29 cellular contexts compared by ENCODE assay signal in genomic region chr14:20591235-20591634, GRCh38. TPM values are rescaled to one million over a fixed set of nuclear protein-coding genes. Genes with fewer than 3 reads are reported as not detected.
DNase-seq lines count a peak whose midpoint lies in the region; ATAC-seq, FAIRE-seq and TF ChIP-seq lines count a peak whose summit lies in the region.
"Had no signal": no experiment of that assay in that cellular context is flagged by ENCODE, and none has a peak within 500 bp of the region (broad histone marks: within the 10 kb centered on the region; RNA-seq: fewer than 3 reads in every experiment).

Gene RNASE12, minus strand, starts transcription at chr14:20591376. Its CDS starts 653 bp downstream, at chr14:20590723.

- in situ Hi-C loops in HepG2 (cut with HindIII; ENCODE audit: extremely low pct_ligation_motif_present, low pct_unique_long_range_greater_than_20kb) = no loop called here
- in situ Hi-C loops in K562 (cut with MboI) = no loop called here

- ATAC-seq in HepG2 = peak; percentile 48; the same call in 2 of the 3 replicates
- ATAC-seq in right lobe of liver = no peak
- ATAC-seq in K562 = peak; percentile 86
- ATAC-seq in HG02884 (IDR thresholded peaks at IDR 0.05; ENCODE audit: unreplicated experiment) = no peak
- ATAC-seq in HG02885 (IDR thresholded peaks at IDR 0.05; ENCODE audit: poor library complexity, unreplicated experiment) = no peak
- no peak for ATAC-seq in lower lobe of right lung
- ATAC-seq: Right ventricle myocardium inferior had no signal

- TF ChIP-seq CTCF in HepG2 (CRISPR knock-in tag; IDR thresholded peaks at IDR 0.05) (no peak), right lobe of liver (IDR thresholded peaks at IDR 0.05) (no peak), OCI-LY3 (IDR thresholded peaks at IDR 0.05; ENCODE audit: low read depth, low read length) (no peak), K562 (IDR thresholded peaks at IDR 0.05 in 2 of 3, conservative IDR thresholded peaks at IDR 0.05 in 1 of 3; ENCODE audit: insufficient read depth in 2 of 3, low read depth in 1 of 3, low read length in 3 of 3) (no peak), lower lobe of right lung (IDR thresholded peaks at IDR 0.05) (no peak)

- no peak within 1 kb of the TSS for H3K9ac ChIP-seq in HepG2 (ENCODE audit: insufficient read depth, low read depth, low read length)
- peak within 1 kb of the TSS; percentile 3; the same call in 1 of the 2 replicates for H3K9ac ChIP-seq in OCI-LY3 (ENCODE audit: low read length)
- H3K9ac ChIP-seq in K562 (ENCODE audit: insufficient read depth in 1 of 2, low read depth in 2 of 2, low read length in 2 of 2) = peak within 1 kb of the TSS; percentile 29 to 68; a peak in 2 of 4 replicates
- H3K9ac ChIP-seq: BLaER1 had no signal

- H2AFZ ChIP-seq in HepG2 (ENCODE audit: low read length) (no peak within 1 kb of the TSS), OCI-LY3 (ENCODE audit: low read depth, low read length) (peak within 1 kb of the TSS; percentile 82), K562 (ENCODE audit: low read depth, low read length) (peak within 1 kb of the TSS; percentile 91)

- H3K9me1 ChIP-seq in K562 (ENCODE audit: control insufficient read depth, insufficient read depth, low read length) = no peaks in the 10 kb centered on the region

- intact Hi-C loops in HepG2 (cut with micrococcal nuclease; ENCODE audit: unreplicated experiment) (no loop called here), right lobe of liver (cut with DNase I) (no loop called here), K562 (cut with micrococcal nuclease) (no loop called here), lower lobe of right lung (cut with DNase I) (no loop called here)

- POLR2A ChIA-PET in HepG2 (lab: Yijun Ruan, JAX) = no interaction called here
- POLR2A ChIA-PET in K562 (lab: Yijun Ruan, JAX) = interaction anchor here (0.9 kb wide), 2 partner anchors 135 to 248 kb away, joined by 3 read pairs; no protein-coding TSS in a partner anchor

- H3K4me2 ChIP-seq in HepG2 (ENCODE audit: low read depth, low read length) (no peak within 1 kb of the TSS), OCI-LY3 (ENCODE audit: low read length) (peak within 1 kb of the TSS; percentile 70), K562 (ENCODE audit: insufficient read depth, low read length) (peak within 1 kb of the TSS; percentile 70)
- H3K4me2 ChIP-seq: BLaER1 had no signal

- TF ChIP-seq RAD21 in HepG2 (CRISPR knock-in tag; IDR thresholded peaks at IDR 0.05) (no peak), K562 (CRISPR knock-in tag; conservative IDR thresholded peaks at IDR 0.05 in 1 of 2, IDR thresholded peaks at IDR 0.05 in 1 of 2) (no peak)

- TF ChIP-seq POLR2A in HepG2 (IDR thresholded peaks at IDR 0.05; ENCODE audit: insufficient read depth in 1 of 2, low read depth in 2 of 2, low read length in 2 of 2) (no peak), right lobe of liver (IDR thresholded peaks at IDR 0.05) (no peak), K562 (conservative IDR thresholded peaks at IDR 0.05) (no peak)

- TF ChIP-seq EP300 in HepG2 (IDR thresholded peaks at IDR 0.05; ENCODE audit: low read depth in 2 of 2, low read length in 2 of 2) (no peak), HepG2 (CRISPR knock-in tag; IDR thresholded peaks at IDR 0.05; ENCODE audit: borderline replicate concordance) (no peak), K562 (IDR thresholded peaks at IDR 0.05; ENCODE audit: low read length) (no peak)

- FAIRE-seq in HepG2 (lab: Jason Lieb, UNC) = no peak
- FAIRE-seq in K562 (lab: Jason Lieb, UNC) = peak; percentile 48
- FAIRE-seq: D721Med, GM18507 had no signal

- H4K20me1 ChIP-seq in HepG2 (ENCODE audit: insufficient read depth, low read length) (no peaks in the 10 kb centered on the region), OCI-LY3 (ENCODE audit: insufficient read depth, low read length) (no peaks in the 10 kb centered on the region), K562 (replicated peaks; ENCODE audit: control insufficient read depth, insufficient read depth, low read length) (no peaks in the 10 kb centered on the region)
- H4K20me1 ChIP-seq: BLaER1 had no signal

- no peaks in the 10 kb centered on the region for H3K36me3 ChIP-seq in HepG2 (replicated peaks in 1 of 2; ENCODE audit: control insufficient read depth in 1 of 2, insufficient read depth in 2 of 2, low read length in 2 of 2)
- no peaks in the 10 kb centered on the region for H3K36me3 ChIP-seq in right lobe of liver
- H3K36me3 ChIP-seq in OCI-LY3 (replicated peaks; ENCODE audit: low read depth, low read length) = no peaks in the 10 kb centered on the region
- no peaks in the 10 kb centered on the region for H3K36me3 ChIP-seq in K562 (ENCODE audit: control insufficient read depth, insufficient read depth, low read length)
- H3K36me3 ChIP-seq in lower lobe of right lung = no peaks in the 10 kb centered on the region
- H3K36me3 ChIP-seq: BLaER1, HAP-1, SJCRH30 had no signal

- 7% methylated on average over 4 of the region's 4 CpGs for WGBS in HepG2 (ENCODE audit: low lambda C conversion rate)
- WGBS in right lobe of liver (ENCODE audit: insufficient coverage, low coverage, low lambda C conversion rate, missing lambda C conversion rate) = 62% methylated on average over 3 of the region's 4 CpGs
- WGBS in K562 (ENCODE audit: insufficient coverage, low coverage, missing lambda C conversion rate) = 23% methylated on average over 4 of the region's 4 CpGs

- DNase-seq in HepG2 (ENCODE audit: low spot score) (no peak), right lobe of liver (no peak), K562 (ENCODE audit: extremely low read depth in 1 of 4, low spot score in 3 of 4) (no peak), lower lobe of right lung (no peak), T-helper 9 cell (no peak)
- DNase-seq: 8988T; CD4-positive, CD25-positive, alpha-beta regulatory T cell; KBM-7; NCI-H1092; NCI-H1417 treated with DMSO at 0.1 percent for 48 hours; NCI-H1694 treated with DMSO at 0.1 percent for 48 hours; NCI-H2081; NCI-H2227 treated with DMSO at 0.1 percent for 48 hours; NCI-H510A; NCI-H69; SJCRH30; T-helper 1 cell had no signal

- CTCF ChIA-PET in HepG2 (lab: Yijun Ruan, JAX; ENCODE audit: low intra/inter-chr PET ratio, low total read pairs) (no interaction called here), K562 (lab: Yijun Ruan, JAX; ENCODE audit: low intra/inter-chr PET ratio) (no interaction called here)

- no TSS peak for BruUV-seq in HepG2 (replicated peaks; lab: Mats Ljungman, UMichigan)
- no TSS peak for BruUV-seq in K562 (replicated peaks; lab: Mats Ljungman, UMichigan)

- H3K4me1 ChIP-seq in HepG2 (ENCODE audit: insufficient read depth, low read length) (no peaks in the 10 kb centered on the region), right lobe of liver (no peaks in the 10 kb centered on the region), OCI-LY3 (ENCODE audit: low read length) (peaks cover 9% of the 10 kb centered on the region), K562 (replicated peaks in 1 of 2; ENCODE audit: control insufficient read depth in 2 of 2, insufficient read depth in 2 of 2, low read length in 2 of 2) (peaks cover 4 to 22% of the 10 kb centered on the region in 2 experiments), lower lobe of right lung (no peaks in the 10 kb centered on the region)
- H3K4me1 ChIP-seq: HAP-1 had no signal

- H3K9me3 ChIP-seq in HepG2 (ENCODE audit: low read length) (no peaks in the 10 kb centered on the region), right lobe of liver (no peaks in the 10 kb centered on the region), OCI-LY3 (ENCODE audit: insufficient read depth, low read length) (no peaks in the 10 kb centered on the region), K562 (replicated peaks; ENCODE audit: control insufficient read depth, insufficient read depth, low read depth, low read length) (no peaks in the 10 kb centered on the region), lower lobe of right lung (no peaks in the 10 kb centered on the region)
- H3K9me3 ChIP-seq: BLaER1, HAP-1, SJCRH30 had no signal

- H3K79me2 ChIP-seq in HepG2 (ENCODE audit: insufficient read depth, low read length) (no peaks in the 10 kb centered on the region), OCI-LY3 (ENCODE audit: low read length) (no peaks in the 10 kb centered on the region), K562 (ENCODE audit: control insufficient read depth, insufficient read depth, low read length) (no peaks in the 10 kb centered on the region)

- peaks cover 0 to 17% of the 10 kb centered on the region in 2 experiments; a peak in 2 of 5 replicates for H3K27me3 ChIP-seq in HepG2 (ENCODE audit: control insufficient read depth in 1 of 2, insufficient read depth in 2 of 2, low read length in 2 of 2)
- H3K27me3 ChIP-seq in right lobe of liver = no peaks in the 10 kb centered on the region
- H3K27me3 ChIP-seq in OCI-LY3 (ENCODE audit: low read depth, low read length) = peaks cover 16% of the 10 kb centered on the region
- H3K27me3 ChIP-seq in K562 (ENCODE audit: control insufficient read depth in 2 of 2, insufficient read depth in 2 of 2, low read length in 2 of 2) = no peaks in the 10 kb centered on the region
- peaks cover 3% of the 10 kb centered on the region for H3K27me3 ChIP-seq in lower lobe of right lung (ENCODE audit: low read depth)
- H3K27me3 ChIP-seq: BLaER1 had no signal

- no peak within 1 kb of the TSS for H3K27ac ChIP-seq in HepG2 (ENCODE audit: extremely low read length, insufficient read depth, low read length)
- H3K27ac ChIP-seq in right lobe of liver = no peak within 1 kb of the TSS
- no peak within 1 kb of the TSS for H3K27ac ChIP-seq in OCI-LY3 (ENCODE audit: low read length)
- peak within 1 kb of the TSS; percentile 50 for H3K27ac ChIP-seq in K562 (ENCODE audit: extremely low read depth, low read depth, low read length)
- no peak within 1 kb of the TSS for H3K27ac ChIP-seq in lower lobe of right lung
- H3K27ac ChIP-seq: BLaER1, SJCRH30 had no signal

- H3K4me3 ChIP-seq in HepG2 (replicated peaks in 1 of 3; ENCODE audit: insufficient read depth in 1 of 3, low read depth in 2 of 3, low read length in 3 of 3) = no peak within 1 kb of the TSS
- H3K4me3 ChIP-seq in right lobe of liver = no peak within 1 kb of the TSS
- peak within 1 kb of the TSS; percentile 68 for H3K4me3 ChIP-seq in OCI-LY3 (ENCODE audit: low read length)
- peak within 1 kb of the TSS; percentile 22 for H3K4me3 ChIP-seq in K562
- no peak within 1 kb of the TSS for H3K4me3 ChIP-seq in lower lobe of right lung
- H3K4me3 ChIP-seq: BLaER1, HAP-1, SJCRH30 had no signal

RNA-seq across cellular contexts. Expression of gene RNASE12, which starts in this region (rescaled TPM):
- total RNA-seq in HepG2 (2016; rRNA removed; fragmentation: Illumina TruSeq; extraction: Trizol) = not detected in 2 replicates
- not detected in 2 replicates for total RNA-seq in HepG2 (2016; cell fraction: cytosol; rRNA removed; fragmentation: Illumina TruSeq; extraction: Trizol; ENCODE audit: low read depth)
- total RNA-seq in HepG2 (2016; cell fraction: insoluble cytoplasmic fraction; rRNA removed; fragmentation: Illumina TruSeq; extraction: Trizol) = not detected in 2 replicates
- not detected in 2 replicates for total RNA-seq in HepG2 (2016; cell fraction: membrane; rRNA removed; fragmentation: Illumina TruSeq; extraction: Trizol)
- total RNA-seq in HepG2 (2016; cell fraction: nucleus; rRNA removed; fragmentation: Illumina TruSeq; extraction: Trizol) = not detected in 2 replicates
- polyA plus RNA-seq in HepG2 (2011; rRNA removed) = not detected in 2 replicates
- not detected in 2 replicates for polyA plus RNA-seq in HepG2 (2011; cell fraction: cytosol; rRNA removed)
- polyA plus RNA-seq in HepG2 (2011; cell fraction: nucleus; rRNA removed) = not detected in 2 replicates
- polyA plus RNA-seq in HepG2 (2012) = not detected in 2 replicates
- not detected in 2 replicates for polyA plus RNA-seq in HepG2 (2016; cell fraction: cytosol; fragmentation: Illumina TruSeq; extraction: Trizol; ENCODE audit: low read depth)
- polyA plus RNA-seq in HepG2 (2016; cell fraction: insoluble cytoplasmic fraction; fragmentation: Illumina TruSeq; extraction: Trizol; ENCODE audit: low read depth) = not detected in 2 replicates
- polyA plus RNA-seq in HepG2 (2016; cell fraction: membrane; fragmentation: Illumina TruSeq; extraction: Trizol; ENCODE audit: low read depth) = not detected in 2 replicates
- not detected in 2 replicates for polyA plus RNA-seq in HepG2 (2016; cell fraction: nucleus; fragmentation: Illumina TruSeq; extraction: Trizol; ENCODE audit: insufficient read depth, low read depth)
- polyA minus RNA-seq in HepG2 (2011; rRNA and poly(A)+ RNA removed; ENCODE audit: low replicate concordance) = not detected in 2 replicates
- polyA minus RNA-seq in HepG2 (2011; cell fraction: cytosol; rRNA and poly(A)+ RNA removed) = not detected in 2 replicates
- polyA minus RNA-seq in HepG2 (2011; cell fraction: nucleus; rRNA and poly(A)+ RNA removed) = not detected in 2 replicates
- not detected for total RNA-seq in right lobe of liver
- not detected in 2 replicates for total RNA-seq in K562 (2011; cell fraction: chromatin; rRNA removed; ENCODE audit: low replicate concordance)
- not detected in 2 replicates for total RNA-seq in K562 (2011; cell fraction: nucleolus; rRNA removed)
- total RNA-seq in K562 (2011; cell fraction: nucleoplasm; rRNA removed) = not detected in 2 replicates
- not detected in 2 replicates for total RNA-seq in K562 (2014; rRNA removed)
- not detected in 2 replicates for total RNA-seq in K562 (2014; rRNA removed; fragmentation: Illumina TruSeq; extraction: Trizol)
- total RNA-seq in K562 (2015; rRNA removed; fragmentation: Illumina TruSeq; extraction: Trizol) = not detected in 2 replicates
- total RNA-seq in K562 (2021) = not detected in 2 replicates
- polyA plus RNA-seq in K562 (2011; rRNA removed) = not detected in 2 replicates
- polyA plus RNA-seq in K562 (2011; cell fraction: cytosol; rRNA removed) = not detected in 2 replicates
- polyA plus RNA-seq in K562 (2011; cell fraction: nucleus; rRNA removed) = not detected in 2 replicates
- polyA plus RNA-seq in K562 (2012) = not detected in 2 replicates
- not detected in 2 replicates for polyA plus RNA-seq in K562 (2014; fragmentation: Illumina TruSeq; extraction: Trizol)
- under 1 TPM in 1 of 2 experiments, not detected in 1; 0.24 TPM for polyA plus RNA-seq in K562 (2014; fragmentation: Nextera tagmentation; extraction: Ambion mirVana)
- not detected in 2 replicates for polyA plus RNA-seq in K562 (2014; rRNA removed)
- polyA minus RNA-seq in K562 (2011; rRNA and poly(A)+ RNA removed) = not detected in 2 replicates
- polyA minus RNA-seq in K562 (2011; cell fraction: cytosol; rRNA and poly(A)+ RNA removed) = not detected in 2 replicates
- not detected in 2 replicates for polyA minus RNA-seq in K562 (2011; cell fraction: nucleus; rRNA and poly(A)+ RNA removed)
- not detected for total RNA-seq in lower lobe of right lung
- total RNA-seq: CD4-positive, CD25-positive, alpha-beta regulatory T cell; HT1080; LHCN-M2; Right ventricle myocardium inferior; RPMI7951; SJCRH30 had no signal
- polyA plus RNA-seq: AG04450; CD4-positive, CD25-positive, alpha-beta regulatory T cell had no signal

Comparison
In these comparisons a context has a peak if more than half of its experiments do, and no peak if none do; other contexts are left out.
1. Peak in ATAC-seq in HepG2; RNA of the gene not detected or under 1 TPM.
2. Peak in ATAC-seq, H3K4me3 ChIP-seq, H3K27ac ChIP-seq, H3K9ac ChIP-seq and H3K4me2 ChIP-seq in K562; RNA of the gene not detected or under 1 TPM.